ENCODE assay signal across 7 cellular contexts in the genomic region with DNA sequence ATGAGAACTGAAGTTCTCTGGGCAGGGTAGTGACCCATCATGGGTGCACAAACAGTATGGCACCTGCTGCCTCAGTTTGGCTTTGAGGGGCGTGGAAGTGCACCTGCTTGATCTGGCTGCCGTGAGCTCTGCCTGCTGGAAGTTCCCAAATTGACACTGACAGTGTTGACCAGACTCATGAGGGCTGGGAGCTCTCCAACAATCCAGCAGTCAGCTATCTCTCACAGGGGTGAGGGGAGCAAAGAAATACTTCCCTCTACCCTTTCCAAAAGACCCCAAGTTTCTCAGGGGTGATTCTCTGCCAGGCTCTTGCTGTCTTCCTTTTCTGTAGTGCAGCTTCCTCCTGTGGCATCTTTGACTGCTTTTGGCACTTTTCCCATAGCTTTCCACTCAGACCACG.
"Had no signal": no experiment of that assay in that cellular context is flagged by ENCODE, and none has a peak within 500 bp of the region (broad histone marks: within the 10 kb centered on the region; RNA-seq: fewer than 3 reads in every experiment).

No MANE protein-coding gene starts in this region.

- DNase-seq: GDM1, GF-D8 had no signal

- H3K4me3 ChIP-seq: GM12878 had no signal

- ATAC-seq: GM12878 had no signal

- FAIRE-seq: GM12878, GM12891, GM12892, GM18507, GM19239 had no signal
